1 cellular context compared by ENCODE assay signal in genomic region chr7:84536256-84536870, GRCh38.
TF ChIP-seq lines count a peak whose summit lies in the region.

No MANE protein-coding gene starts in this region.

TF ChIP-seq in SK-N-SH, 30 proteins besides CTCF, POLR2A, EP300 and RAD21 (continued from another document):
- TF ChIP-seq, protein P1, sequence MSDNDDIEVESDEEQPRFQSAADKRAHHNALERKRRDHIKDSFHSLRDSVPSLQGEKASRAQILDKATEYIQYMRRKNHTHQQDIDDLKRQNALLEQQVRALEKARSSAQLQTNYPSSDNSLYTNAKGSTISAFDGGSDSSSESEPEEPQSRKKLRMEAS (IDR thresholded peaks at IDR 0.05; ENCODE audit: low read depth): no peak
- TF ChIP-seq, protein P2, sequence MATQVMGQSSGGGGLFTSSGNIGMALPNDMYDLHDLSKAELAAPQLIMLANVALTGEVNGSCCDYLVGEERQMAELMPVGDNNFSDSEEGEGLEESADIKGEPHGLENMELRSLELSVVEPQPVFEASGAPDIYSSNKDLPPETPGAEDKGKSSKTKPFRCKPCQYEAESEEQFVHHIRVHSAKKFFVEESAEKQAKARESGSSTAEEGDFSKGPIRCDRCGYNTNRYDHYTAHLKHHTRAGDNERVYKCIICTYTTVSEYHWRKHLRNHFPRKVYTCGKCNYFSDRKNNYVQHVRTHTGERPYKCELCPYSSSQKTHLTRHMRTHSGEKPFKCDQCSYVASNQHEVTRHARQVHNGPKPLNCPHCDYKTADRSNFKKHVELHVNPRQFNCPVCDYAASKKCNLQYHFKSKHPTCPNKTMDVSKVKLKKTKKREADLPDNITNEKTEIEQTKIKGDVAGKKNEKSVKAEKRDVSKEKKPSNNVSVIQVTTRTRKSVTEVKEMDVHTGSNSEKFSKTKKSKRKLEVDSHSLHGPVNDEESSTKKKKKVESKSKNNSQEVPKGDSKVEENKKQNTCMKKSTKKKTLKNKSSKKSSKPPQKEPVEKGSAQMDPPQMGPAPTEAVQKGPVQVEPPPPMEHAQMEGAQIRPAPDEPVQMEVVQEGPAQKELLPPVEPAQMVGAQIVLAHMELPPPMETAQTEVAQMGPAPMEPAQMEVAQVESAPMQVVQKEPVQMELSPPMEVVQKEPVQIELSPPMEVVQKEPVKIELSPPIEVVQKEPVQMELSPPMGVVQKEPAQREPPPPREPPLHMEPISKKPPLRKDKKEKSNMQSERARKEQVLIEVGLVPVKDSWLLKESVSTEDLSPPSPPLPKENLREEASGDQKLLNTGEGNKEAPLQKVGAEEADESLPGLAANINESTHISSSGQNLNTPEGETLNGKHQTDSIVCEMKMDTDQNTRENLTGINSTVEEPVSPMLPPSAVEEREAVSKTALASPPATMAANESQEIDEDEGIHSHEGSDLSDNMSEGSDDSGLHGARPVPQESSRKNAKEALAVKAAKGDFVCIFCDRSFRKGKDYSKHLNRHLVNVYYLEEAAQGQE (IDR thresholded peaks at IDR 0.05; ENCODE audit: low read depth, low read length): no peak
TF ChIP-seq in SK-N-SH: peak in this region for 0.
